In genomic region chr2:52054824-52055223, GRCh38 we compare ENCODE assay signal across 27 cellular contexts.
DNase-seq lines count a peak whose midpoint lies in the region; ATAC-seq and TF ChIP-seq lines count a peak whose summit lies in the region.
"Had no signal": no experiment of that assay in that cellular context is flagged by ENCODE, and none has a peak within 500 bp of the region (broad histone marks: within the 10 kb centered on the region; RNA-seq: fewer than 3 reads in every experiment).

No MANE protein-coding gene starts in this region.

- H3K9me2 ChIP-seq in GM23338 (ENCODE audit: insufficient read depth), result no peaks in the 10 kb centered on the region

- H3K27ac ChIP-seq in GM23338 (ENCODE audit: low read depth) (0 out of 2 replicates have a peak overlapping the region, but pooled peaks have one; percentile 6), HUES64 (ENCODE audit: low read depth, low read length) (peak overlapping the region; percentile 44; the same call in 1 of the 2 replicates)
- H3K27ac ChIP-seq: PC-9, SJCRH30 had no signal

- H2AFZ ChIP-seq in GM23338, result no peak overlapping the region
- H2AFZ ChIP-seq: PC-9 had no signal

- H3K4me1 ChIP-seq in GM23338 (ENCODE audit: insufficient read depth) (peaks cover 14% of the 10 kb centered on the region; the same call in 1 of the 2 replicates), HUES64 (ENCODE audit: insufficient read depth, low read length) (peaks cover 28% of the 10 kb centered on the region)
- H3K4me1 ChIP-seq: BE2C, SJCRH30 had no signal

- no peaks in the 10 kb centered on the region for H3K79me2 ChIP-seq in GM23338 (replicated peaks; ENCODE audit: insufficient read depth)

- H3K27ac Mint-ChIP-seq in GM23338 (no peak overlapping the region), mesothelial cell of epicardium (peak overlapping the region; percentile 9)
- H3K27ac Mint-ChIP-seq: CD14-positive monocyte; CD8-positive, alpha-beta memory T cell; HFFc6 had no signal

- H3K36me3 ChIP-seq in GM23338 (ENCODE audit: insufficient read depth) (peaks cover 3% of the 10 kb centered on the region; the same call in 1 of the 2 replicates), HUES64 (ENCODE audit: insufficient read depth, low read length) (no peaks in the 10 kb centered on the region)
- H3K36me3 ChIP-seq: BE2C, SJCRH30 had no signal

- DNase-seq in GM23338 (ENCODE audit: low spot score), result peak; percentile 75
- peak; percentile 33 for DNase-seq in iPS DF 19.7 (ENCODE audit: low read depth, low spot score)
- DNase-seq in mesothelial cell of epicardium (ENCODE audit: low spot score in 2 of 2, unreplicated experiment in 2 of 2), result no peak
- DNase-seq in kidney tubule cell (ENCODE audit: low spot score), result no peak
- no peak for DNase-seq in OCI-M1 (lab: John Stamatoyannopoulos, UW)
- DNase-seq in NCI-H774 (lab: John Stamatoyannopoulos, UW), result no peak
- DNase-seq: 8988T; ACHN; BE2C; CD8-positive, alpha-beta memory T cell; DMS153; DND-41; HFFc6; Karpas-422; NCI-H1092; NCI-H1417 treated with DMSO at 0.1 percent for 48 hours; NCI-H1694 treated with DMSO at 0.1 percent for 48 hours; NCI-H2081; NCI-H2171; NCI-H345; NCI-H510A treated with DMSO at 0.1 percent for 48 hours; PC-9; SJCRH30 had no signal

- peaks cover 36% of the 10 kb centered on the region for H3K9me3 Mint-ChIP-seq in GM23338
- H3K9me3 Mint-ChIP-seq in mesothelial cell of epicardium, result peaks cover 30% of the 10 kb centered on the region

- H3K4me1 Mint-ChIP-seq in GM23338 (peaks cover 25% of the 10 kb centered on the region), mesothelial cell of epicardium (no peaks in the 10 kb centered on the region)
- H3K4me1 Mint-ChIP-seq: CD14-positive monocyte; CD8-positive, alpha-beta memory T cell had no signal

- H3K36me3 Mint-ChIP-seq in GM23338 (ENCODE audit: low read depth), result peaks cover 33% of the 10 kb centered on the region
- H3K36me3 Mint-ChIP-seq in mesothelial cell of epicardium, result peaks cover 4% of the 10 kb centered on the region
- H3K36me3 Mint-ChIP-seq: CD14-positive monocyte; CD8-positive, alpha-beta memory T cell had no signal

- no peak for TF ChIP-seq CTCF in GM23338 (conservative IDR thresholded peaks at IDR 0.05; ENCODE audit: low read depth in 2 of 2)
- TF ChIP-seq CTCF in mesothelial cell of epicardium (IDR thresholded peaks at IDR 0.05; ENCODE audit: unreplicated experiment), result no peak

- H3K9me3 ChIP-seq in HUES64 (ENCODE audit: insufficient read depth, low read depth, low read length), result peaks cover 15% of the 10 kb centered on the region
- H3K9me3 ChIP-seq: BE2C, SJCRH30 had no signal

- H3K4me3 ChIP-seq in GM23338 (no peak overlapping the region), HUES64 (ENCODE audit: low read length) (no peak overlapping the region)
- H3K4me3 ChIP-seq: PC-9, SJCRH30 had no signal

- H3F3A ChIP-seq in GM23338 (replicated peaks; ENCODE audit: low read depth), result no peaks in the 10 kb centered on the region

- 19% methylated on average over 2 of the region's 3 CpGs for WGBS in HUES64

- H3K4me2 ChIP-seq in GM23338, result peak overlapping the region; percentile 18; the same call in 1 of the 2 replicates
- H3K4me2 ChIP-seq: PC-9 had no signal

- ATAC-seq in GM23338 (peak; percentile 77), HG03442 (IDR thresholded peaks at IDR 0.05; ENCODE audit: unreplicated experiment) (no peak)
- ATAC-seq: Right ventricle myocardium inferior had no signal

- H3K27me3 Mint-ChIP-seq in GM23338 (ENCODE audit: insufficient read depth, low read depth, poor library complexity) (peaks cover 2% of the 10 kb centered on the region), mesothelial cell of epicardium (ENCODE audit: low read depth) (no peaks in the 10 kb centered on the region)
- H3K27me3 Mint-ChIP-seq: CD8-positive, alpha-beta memory T cell had no signal

- H3K27me3 ChIP-seq in GM23338 (ENCODE audit: insufficient read depth), result no peaks in the 10 kb centered on the region
- no peaks in the 10 kb centered on the region for H3K27me3 ChIP-seq in HUES64 (ENCODE audit: insufficient read depth, low read length)
- H3K27me3 ChIP-seq: BE2C, SJCRH30 had no signal

- H3K4me3 Mint-ChIP-seq in GM23338 (peak overlapping the region; percentile 40; the same call in 1 of the 3 replicates), mesothelial cell of epicardium (no peak overlapping the region)
- H3K4me3 Mint-ChIP-seq: CD14-positive monocyte; CD8-positive, alpha-beta memory T cell; HFFc6 had no signal

- H3K9ac ChIP-seq in HUES64 (ENCODE audit: low read depth, low read length), result no peak overlapping the region

- H4K20me1 ChIP-seq in GM23338 (replicated peaks; ENCODE audit: insufficient read depth), result no peaks in the 10 kb centered on the region

TF ChIP-seq in GM23338, 12 proteins besides CTCF, POLR2A, EP300 and RAD21:
- TF ChIP-seq CREB1 (CRISPR knock-in tag; IDR thresholded peaks at IDR 0.05; ENCODE audit: low read depth) (no peak), NANOG (IDR thresholded peaks at IDR 0.05; ENCODE audit: borderline replicate concordance) (peak; percentile 63; the same call in 1 of the 2 replicates)

Comparison
In these comparisons a context has a peak if more than half of its experiments do, and no peak if none do; other contexts are left out.
1. DNase-seq: peak in GM23338 (single experiment) and iPS DF 19.7 (single experiment); none in mesothelial cell of epicardium (0 of 2), kidney tubule cell (single experiment), OCI-M1 (single experiment) and NCI-H774 (single experiment).